In genomic region chr7:22083711-22084289, GRCh38 we compare ENCODE assay signal across 8 cellular contexts.
DNase-seq lines count a peak whose midpoint lies in the region; ATAC-seq and TF ChIP-seq lines count a peak whose summit lies in the region.

No MANE protein-coding gene starts in this region.

- no peak overlapping the region for H4K8ac ChIP-seq in neuronal stem cell (ENCODE audit: low read depth, low read length)

- H3K4ac ChIP-seq in neuronal stem cell (ENCODE audit: low read length) = no peak overlapping the region

- no peak overlapping the region for H3K27ac ChIP-seq in PC-3 (ENCODE audit: low read length)
- H3K27ac ChIP-seq in neuronal stem cell (replicated peaks; ENCODE audit: low read length) = no peak overlapping the region

- BruUV-seq in PC-3 (replicated peaks; lab: Mats Ljungman, UMichigan) = TSS peak; percentile 92

- H3K4me3 ChIP-seq in GM06990 (replicated peaks; ENCODE audit: low read depth, low read length) = peak overlapping the region; percentile 72
- H3K4me3 ChIP-seq in PC-3 (ENCODE audit: low read length) = peak overlapping the region; percentile 77
- H3K4me3 ChIP-seq in neuronal stem cell (ENCODE audit: low read length in 2 of 2) = peak overlapping the region; percentile 54 to 84

- H2BK15ac ChIP-seq in neuronal stem cell (ENCODE audit: low read length) = no peak overlapping the region

- no peaks in the 10 kb centered on the region for H3K36me3 ChIP-seq in GM06990 (ENCODE audit: control insufficient read depth, insufficient read depth, low read length)
- H3K36me3 ChIP-seq in PC-3 (ENCODE audit: low read depth, low read length) = no peaks in the 10 kb centered on the region
- no peaks in the 10 kb centered on the region for H3K36me3 ChIP-seq in neuronal stem cell (replicated peaks in 1 of 2; ENCODE audit: control insufficient read depth in 2 of 2, insufficient read depth in 2 of 2, low read length in 2 of 2)

- H2AFZ ChIP-seq in PC-3 (ENCODE audit: low read length) (peak overlapping the region; percentile 96), neuronal stem cell (ENCODE audit: low read length) (peak overlapping the region; percentile 95)

- WGBS in neuronal stem cell (ENCODE audit: extremely low coverage in 2 of 2, insufficient read length in 2 of 2, insufficient replicate concordance in 1 of 2), 2 donors = no CpG with 5 or more reads among the region's 10 CpGs

- no peak for DNase-seq in GM06990 (ENCODE audit: extremely low read depth, insufficient read length)
- DNase-seq in PC-3 = peak; percentile 5
- peak; percentile 29 for DNase-seq in epidermal melanocyte (ENCODE audit: insufficient read length, low spot score)
- no peak for DNase-seq in neuronal stem cell (ENCODE audit: low spot score)
- DNase-seq in T-helper 9 cell = no peak

- no peaks in the 10 kb centered on the region for H3F3A ChIP-seq in PC-3 (ENCODE audit: low read length, unreplicated experiment)

- H3K9ac ChIP-seq in PC-3 (ENCODE audit: low read length) = peak overlapping the region; percentile 64
- no peak overlapping the region for H3K9ac ChIP-seq in neuronal stem cell (ENCODE audit: low read depth, low read length, poor library complexity)

- H3K79me2 ChIP-seq in PC-3 (ENCODE audit: low read length) = no peaks in the 10 kb centered on the region

- no peak overlapping the region for H2AK5ac ChIP-seq in neuronal stem cell (ENCODE audit: low read depth, low read length)

- H3K4me1 ChIP-seq in PC-3 (ENCODE audit: insufficient read depth, low read length) = peaks cover 11% of the 10 kb centered on the region; the same call in 1 of the 2 replicates
- H3K4me1 ChIP-seq in neuronal stem cell (ENCODE audit: control insufficient read depth in 2 of 2, insufficient read depth in 1 of 2, low read depth in 1 of 2, low read length in 2 of 2) = no peaks in the 10 kb centered on the region

- H3K27me3 ChIP-seq in GM06990 (replicated peaks; ENCODE audit: control insufficient read depth, insufficient read depth, low read length) (peaks cover 1% of the 10 kb centered on the region; the same call in 1 of the 2 replicates), PC-3 (ENCODE audit: low read length) (peaks cover 7% of the 10 kb centered on the region; the same call in 1 of the 2 replicates), neuronal stem cell (ENCODE audit: control insufficient read depth in 3 of 3, insufficient read depth in 3 of 3, low read depth in 1 of 3, low read length in 3 of 3) (peaks cover 0 to 28% (median 2%) of the 10 kb centered on the region in 3 experiments)

- no peaks in the 10 kb centered on the region for H4K20me1 ChIP-seq in PC-3 (ENCODE audit: low read length)

- POLR2A ChIA-PET in PC-3 (lab: Charles Lee; ENCODE audit: unreplicated experiment) = no interaction called here

- no peak overlapping the region for H4K91ac ChIP-seq in neuronal stem cell (ENCODE audit: low read depth, low read length, poor library complexity)

- no peak overlapping the region for H2BK120ac ChIP-seq in neuronal stem cell (ENCODE audit: low read depth, low read length)

- intact Hi-C loops in PC-3 (cut with micrococcal nuclease) = loop anchor here (1.0 to 10.0 kb wide), 4 partner anchors 83 to 579 kb away; no protein-coding TSS in a partner anchor

- peak overlapping the region; percentile 91 for H3K4me2 ChIP-seq in PC-3 (ENCODE audit: low read length)
- peak overlapping the region; percentile 70 for H3K4me2 ChIP-seq in neuronal stem cell (ENCODE audit: insufficient read depth, low read length, poor library complexity, severe bottlenecking)

- no peak overlapping the region for H2BK5ac ChIP-seq in neuronal stem cell (ENCODE audit: low read length)

- H3K9me3 ChIP-seq in PC-3 (ENCODE audit: low read length) = no peaks in the 10 kb centered on the region
- H3K9me3 ChIP-seq in neuronal stem cell (replicated peaks in 1 of 2; ENCODE audit: control insufficient read depth in 2 of 2, insufficient read depth in 1 of 2, low read depth in 1 of 2, low read length in 2 of 2) = no peaks in the 10 kb centered on the region

- no peak overlapping the region for H3K23ac ChIP-seq in neuronal stem cell (ENCODE audit: low read depth, low read length, poor library complexity)

- CTCF ChIA-PET in PC-3 (lab: Charles Lee) = interaction anchor here (0.5 to 1.8 kb wide), 8 partner anchors 8 to 830 kb away, joined by 3 to 9 read pairs (median 4); no protein-coding TSS in a partner anchor

- H3K18ac ChIP-seq in neuronal stem cell (ENCODE audit: low read length) = no peak overlapping the region

- TF ChIP-seq CTCF in GM06990 (IDR thresholded peaks at IDR 0.05; ENCODE audit: insufficient read depth, low read length, poor library complexity, severe bottlenecking) = no peak
- no peak for TF ChIP-seq CTCF in PC-3 (conservative IDR thresholded peaks at IDR 0.05; ENCODE audit: low read depth, low read length)

- H3K79me1 ChIP-seq in neuronal stem cell (ENCODE audit: low read depth, low read length) = no peaks in the 10 kb centered on the region

- H3K9me2 ChIP-seq in PC-3 (replicated peaks; ENCODE audit: low read length) = no peaks in the 10 kb centered on the region

- H2BK12ac ChIP-seq in neuronal stem cell (ENCODE audit: low read length) = no peak overlapping the region

- no peak for ATAC-seq in PC-3
- no peak for ATAC-seq in GM21423 (IDR thresholded peaks at IDR 0.05; ENCODE audit: unreplicated experiment)
- no peak for ATAC-seq in GM21786 (IDR thresholded peaks at IDR 0.05; ENCODE audit: unreplicated experiment)
- no peak for ATAC-seq in GM18519 (IDR thresholded peaks at IDR 0.05; ENCODE audit: low FRiP score, unreplicated experiment)

- no peak overlapping the region for H3K14ac ChIP-seq in neuronal stem cell (ENCODE audit: low read length)

Comparison
In these comparisons a context has a peak if more than half of its experiments do, and no peak if none do; other contexts are left out.
1. DNase-seq: peak in PC-3 (single experiment) and epidermal melanocyte (single experiment); none in GM06990 (single experiment), neuronal stem cell (single experiment) and T-helper 9 cell (single experiment).
2. Peak in every context shown above with its lines, with median percentiles within 50 percentile points of each other: H3K4me3 ChIP-seq.